18 cellular contexts compared by ENCODE assay signal in genomic region chr2:132279344-132279743, GRCh38.
A peak's percentile ranks its signal among the peaks of the same experiment; 100 is the strongest.
DNase-seq lines count a peak whose midpoint lies in the region; ATAC-seq and TF ChIP-seq lines count a peak whose summit lies in the region.
"Had no signal": no experiment of that assay in that cellular context is flagged by ENCODE, and none has a peak within 500 bp of the region (broad histone marks: within the 10 kb centered on the region; RNA-seq: fewer than 3 reads in every experiment).

No MANE protein-coding gene starts in this region.

- no peaks in the 10 kb centered on the region for H3K9me3 ChIP-seq in endodermal cell (ENCODE audit: control insufficient read depth, low read length)
- H3K9me3 ChIP-seq: Caco-2 had no signal

- peaks cover 13% of the 10 kb centered on the region for H3K27me3 Mint-ChIP-seq in stimulated activated naive CD8-positive, alpha-beta T cell treated with anti-CD3 and anti-CD28 coated beads, Interleukin-15, amount 100 ng/mL, for 72 hours
- peaks cover 6% of the 10 kb centered on the region for H3K27me3 Mint-ChIP-seq in endodermal cell (ENCODE audit: insufficient read depth)
- H3K27me3 Mint-ChIP-seq in stimulated activated memory B cell treated with anti-CD40 and anti-IgM and Interleukin-4, amounts not matched to agents 10 μg/mL and 1 μg/mL and 100 μg/mL, for 72 hours = peaks cover 15% of the 10 kb centered on the region
- H3K27me3 Mint-ChIP-seq: CD4-positive, CD25-positive, alpha-beta regulatory T cell had no signal

- WGBS in endodermal cell (ENCODE audit: insufficient coverage in 1 of 2, insufficient read length in 1 of 2), 2 experiments = 91 to 95% methylated on average over 4 to 11 of the region's 11 CpGs

- H3K27me3 ChIP-seq in endodermal cell (ENCODE audit: control insufficient read depth, insufficient read depth, low read length, poor library complexity, severe bottlenecking) = no peaks in the 10 kb centered on the region
- H3K27me3 ChIP-seq: BLaER1 had no signal

- no peak for TF ChIP-seq CTCF in endodermal cell (conservative IDR thresholded peaks at IDR 0.05)

- H3K4me1 ChIP-seq in endodermal cell (ENCODE audit: control insufficient read depth, insufficient read depth, low read length) = no peaks in the 10 kb centered on the region
- H3K4me1 ChIP-seq: Caco-2 had no signal

- no peaks in the 10 kb centered on the region for H3K36me3 ChIP-seq in endodermal cell (ENCODE audit: control insufficient read depth, insufficient read depth, low read length)
- H3K36me3 ChIP-seq: BLaER1 had no signal

- no peak overlapping the region for H3K9ac ChIP-seq in endodermal cell (ENCODE audit: extremely low read depth, low read length, poor library complexity, severe bottlenecking)
- H3K9ac ChIP-seq: BLaER1 had no signal

- H3K27ac ChIP-seq in endodermal cell (ENCODE audit: low read depth, low read length) = no peak overlapping the region
- H3K27ac ChIP-seq: BLaER1, C4-2B had no signal

- H3K4me1 Mint-ChIP-seq in stimulated activated naive CD8-positive, alpha-beta T cell treated with anti-CD3 and anti-CD28 coated beads, Interleukin-15, amount 100 ng/mL, for 72 hours = no peaks in the 10 kb centered on the region
- peaks cover 3% of the 10 kb centered on the region for H3K4me1 Mint-ChIP-seq in endodermal cell
- no peaks in the 10 kb centered on the region for H3K4me1 Mint-ChIP-seq in stimulated activated memory B cell treated with anti-CD40 and anti-IgM and Interleukin-4, amounts not matched to agents 10 μg/mL and 1 μg/mL and 100 μg/mL, for 72 hours
- H3K4me1 Mint-ChIP-seq: B cell, GM23338, H9 had no signal

- H3K9me3 Mint-ChIP-seq in stimulated activated naive CD8-positive, alpha-beta T cell treated with anti-CD3 and anti-CD28 coated beads, Interleukin-15, amount 100 ng/mL, for 72 hours = peaks cover 13 to 21% of the 10 kb centered on the region in 2 donors
- peaks cover 32% of the 10 kb centered on the region for H3K9me3 Mint-ChIP-seq in endodermal cell
- H3K9me3 Mint-ChIP-seq in stimulated activated memory B cell treated with anti-CD40 and anti-IgM and Interleukin-4, amounts not matched to agents 10 μg/mL and 1 μg/mL and 100 μg/mL, for 72 hours = peaks cover 11% of the 10 kb centered on the region

- H3K4me3 ChIP-seq in endodermal cell (ENCODE audit: low read length) = no peak overlapping the region
- H3K4me3 ChIP-seq: BLaER1, GM23338 had no signal

- no peak overlapping the region for H3K27ac Mint-ChIP-seq in stimulated activated naive CD8-positive, alpha-beta T cell treated with anti-CD3 and anti-CD28 coated beads, Interleukin-15, amount 100 ng/mL, for 72 hours
- H3K27ac Mint-ChIP-seq in endodermal cell = no peak overlapping the region
- H3K27ac Mint-ChIP-seq in stimulated activated memory B cell treated with anti-CD40 and anti-IgM and Interleukin-4, amounts not matched to agents 10 μg/mL and 1 μg/mL and 100 μg/mL, for 72 hours = no peak overlapping the region
- H3K27ac Mint-ChIP-seq: B cell; CD4-positive, CD25-positive, alpha-beta regulatory T cell; CD8-positive, alpha-beta T cell; GM23338 had no signal

- peak; percentile 43 for ATAC-seq in stimulated activated naive CD8-positive, alpha-beta T cell treated with anti-CD3 and anti-CD28 coated beads, Interleukin-15, amount 100 ng/mL, for 72 hours
- no peak for ATAC-seq in stimulated activated naive CD8-positive, alpha-beta T cell treated with anti-CD3 and anti-CD28 coated beads, Interleukin-15, Interleukin-2, amounts not matched to agents 100 U/mL and 50 U/mL, for 24 hours
- ATAC-seq in stimulated activated memory B cell treated with anti-CD40 and anti-IgM and Interleukin-4, amounts not matched to agents 10 μg/mL and 1 μg/mL and 100 μg/mL, for 72 hours = peak; percentile 51
- no peak for ATAC-seq in GM18858 (IDR thresholded peaks at IDR 0.05; ENCODE audit: unreplicated experiment)
- ATAC-seq: CD8-positive, alpha-beta T cell; GM23338; HCT116 had no signal

- DNase-seq in stimulated activated naive CD8-positive, alpha-beta T cell treated with anti-CD3 and anti-CD28 coated beads, Interleukin-15, amount 100 ng/mL, for 72 hours = no peak
- no peak for DNase-seq in stimulated activated naive CD8-positive, alpha-beta T cell treated with anti-CD3 and anti-CD28 coated beads, Interleukin-15, Interleukin-2, amounts not matched to agents 100 U/mL and 50 U/mL, for 24 hours
- DNase-seq in endodermal cell = peak; percentile 20
- no peak for DNase-seq in stimulated activated naive CD4-positive, alpha-beta T cell (lab: John Stamatoyannopoulos, UW)
- no peak for DNase-seq in cerebellum (ENCODE audit: low spot score)
- DNase-seq: Caco-2; CD4-positive, CD25-positive, alpha-beta regulatory T cell; CD8-positive, alpha-beta T cell; DMS153; DND-41; H9 had no signal

- no peaks in the 10 kb centered on the region for H3K36me3 Mint-ChIP-seq in endodermal cell (ENCODE audit: low read depth)
- H3K36me3 Mint-ChIP-seq in stimulated activated memory B cell treated with anti-CD40 and anti-IgM and Interleukin-4, amounts not matched to agents 10 μg/mL and 1 μg/mL and 100 μg/mL, for 72 hours = no peaks in the 10 kb centered on the region
- H3K36me3 Mint-ChIP-seq: CD4-positive, CD25-positive, alpha-beta regulatory T cell; CD8-positive, alpha-beta T cell had no signal

- H3K4me3 Mint-ChIP-seq in stimulated activated naive CD8-positive, alpha-beta T cell treated with anti-CD3 and anti-CD28 coated beads, Interleukin-15, amount 100 ng/mL, for 72 hours = no peak overlapping the region
- H3K4me3 Mint-ChIP-seq in endodermal cell = no peak overlapping the region
- H3K4me3 Mint-ChIP-seq in stimulated activated memory B cell treated with anti-CD40 and anti-IgM and Interleukin-4, amounts not matched to agents 10 μg/mL and 1 μg/mL and 100 μg/mL, for 72 hours = no peak overlapping the region
- H3K4me3 Mint-ChIP-seq: B cell; CD8-positive, alpha-beta T cell; GM23338; H9 had no signal

Comparison
In these comparisons a context has a peak if more than half of its experiments do, and no peak if none do; other contexts are left out.
1. ATAC-seq: peak in stimulated activated naive CD8-positive, alpha-beta T cell treated with anti-CD3 and anti-CD28 coated beads, Interleukin-15, amount 100 ng/mL, for 72 hours (single experiment) and stimulated activated memory B cell treated with anti-CD40 and anti-IgM and Interleukin-4, amounts not matched to agents 10 μg/mL and 1 μg/mL and 100 μg/mL, for 72 hours (single experiment); none in stimulated activated naive CD8-positive, alpha-beta T cell treated with anti-CD3 and anti-CD28 coated beads, Interleukin-15, Interleukin-2, amounts not matched to agents 100 U/mL and 50 U/mL, for 24 hours (single experiment) and GM18858 (single experiment).